In the genomic region with DNA sequence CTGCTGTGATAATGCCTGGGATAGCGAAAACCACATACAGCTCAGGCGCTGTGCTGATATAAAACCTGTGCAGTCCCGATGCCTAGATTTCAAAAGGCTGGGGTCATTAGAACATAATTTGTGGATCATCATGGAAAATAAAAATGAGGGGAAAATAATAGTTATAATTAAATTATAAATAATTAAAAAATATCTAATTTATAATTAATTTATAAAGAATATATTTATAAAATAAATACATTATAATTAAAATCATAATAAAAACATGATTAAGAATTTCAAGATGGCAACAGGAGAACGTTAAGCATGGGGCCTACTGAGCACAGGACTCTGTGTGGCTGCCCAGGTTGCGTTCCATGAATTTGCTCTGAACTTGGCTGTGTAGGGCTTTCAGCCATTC, we compare ENCODE assay signal across 29 cellular contexts.
"Had no signal": no experiment of that assay in that cellular context is flagged by ENCODE, and none has a peak within 500 bp of the region (broad histone marks: within the 10 kb centered on the region; RNA-seq: fewer than 3 reads in every experiment).

No MANE protein-coding gene starts in this region.

- H3K4me1 ChIP-seq: SJCRH30 had no signal

- H3K4me3 ChIP-seq: MG63, PC-9, SJCRH30, SK-N-MC had no signal

- DNase-seq: Kasumi-1, KG1, MG63, NCI-H1048, NCI-H1105 treated with DMSO at 0.1 percent for 48 hours, NCI-H1436, NCI-H146, NCI-H1694, NCI-H187, NCI-H1930, NCI-H2029 treated with DMSO at 0.1 percent for 48 hours, NCI-H2081 treated with DMSO at 0.1 percent for 48 hours, NCI-H2107, NCI-H2171, NCI-H446, NCI-H510A treated with DMSO at 0.1 percent for 48 hours, NCI-H524 treated with DMSO at 0.1 percent for 48 hours, NCI-H526 treated with DMSO at 0.1 percent for 48 hours, NCI-H774, PC-9, SHP77, SIG-M5, SJCRH30 had no signal

- H3K27ac ChIP-seq: PC-9, RWPE1, SJCRH30, SK-N-MC had no signal

- H3K36me3 ChIP-seq: MG63, SJCRH30 had no signal

- H2AFZ ChIP-seq: PC-9 had no signal

- FAIRE-seq: RCC 7860 had no signal

- H3K27me3 ChIP-seq: MG63, SJCRH30 had no signal

- ATAC-seq: Panc1, Right ventricle myocardium inferior, SK-N-SH treated with all-trans-retinoic acid at 6 μM for 48 hours had no signal

- H3K4me2 ChIP-seq: PC-9 had no signal

- H3K9me3 ChIP-seq: MG63, SJCRH30 had no signal
